13 cellular contexts compared by ENCODE assay signal in genomic region chr6:143408151-143408786, GRCh38.
"Had no signal": no experiment of that assay in that cellular context is flagged by ENCODE, and none has a peak within 500 bp of the region (broad histone marks: within the 10 kb centered on the region; RNA-seq: fewer than 3 reads in every experiment).

No MANE protein-coding gene starts in this region.

- H3K9me3 Mint-ChIP-seq: activated naive CD4-positive, alpha-beta T cell treated with anti-CD3 and anti-CD28 coated beads, Interleukin-2, amount 10 ng/mL, durations not matched to agents 7 days and 5 days; neural progenitor cell; stimulated activated memory B cell treated with anti-CD40 and anti-IgM and Interleukin-4, amounts not matched to agents 10 μg/mL and 1 μg/mL and 100 μg/mL, for 72 hours had no signal

- H3K36me3 ChIP-seq: left lung, neural progenitor cell, pancreas, tibial artery, uterus had no signal

- H3K4me3 Mint-ChIP-seq: activated CD8-positive, alpha-beta memory T cell treated with anti-CD3 and anti-CD28 coated beads, Interleukin-2, amount 10 ng/mL, durations not matched to agents 7 days and 5 days; activated naive CD4-positive, alpha-beta T cell treated with anti-CD3 and anti-CD28 coated beads, Interleukin-2, amount 10 ng/mL, durations not matched to agents 7 days and 5 days; naive B cell; neural progenitor cell; stimulated activated memory B cell treated with anti-CD40 and anti-IgM and Interleukin-4, amounts not matched to agents 10 μg/mL and 1 μg/mL and 100 μg/mL, for 72 hours had no signal

- H3K4me3 ChIP-seq: left lung, neural progenitor cell, pancreas, tibial artery, uterus had no signal

- H3K36me3 Mint-ChIP-seq: activated CD8-positive, alpha-beta memory T cell treated with anti-CD3 and anti-CD28 coated beads, Interleukin-2, amount 10 ng/mL, durations not matched to agents 7 days and 5 days; activated naive CD4-positive, alpha-beta T cell treated with anti-CD3 and anti-CD28 coated beads, Interleukin-2, amount 10 ng/mL, durations not matched to agents 7 days and 5 days; naive B cell; neural progenitor cell; stimulated activated memory B cell treated with anti-CD40 and anti-IgM and Interleukin-4, amounts not matched to agents 10 μg/mL and 1 μg/mL and 100 μg/mL, for 72 hours had no signal

- H3K27me3 ChIP-seq: left lung, neural progenitor cell, pancreas, tibial artery, uterus had no signal

- ATAC-seq: activated CD8-positive, alpha-beta memory T cell treated with anti-CD3 and anti-CD28 coated beads, Interleukin-2, amount 10 ng/mL, durations not matched to agents 7 days and 5 days; pancreas; stimulated activated memory B cell treated with anti-CD40 and anti-IgM and Interleukin-4, amounts not matched to agents 10 μg/mL and 1 μg/mL and 100 μg/mL, for 72 hours had no signal

- H3K9me3 ChIP-seq: left lung, pancreas, tibial artery, uterus had no signal

- H3K27ac Mint-ChIP-seq: activated CD8-positive, alpha-beta memory T cell treated with anti-CD3 and anti-CD28 coated beads, Interleukin-2, amount 10 ng/mL, durations not matched to agents 7 days and 5 days; activated naive CD4-positive, alpha-beta T cell treated with anti-CD3 and anti-CD28 coated beads, Interleukin-2, amount 10 ng/mL, durations not matched to agents 7 days and 5 days; naive B cell; neural progenitor cell; stimulated activated memory B cell treated with anti-CD40 and anti-IgM and Interleukin-4, amounts not matched to agents 10 μg/mL and 1 μg/mL and 100 μg/mL, for 72 hours had no signal

- H3K27ac ChIP-seq: left lung, neural progenitor cell, pancreas, uterus had no signal

- H3K4me1 ChIP-seq: left lung, neural progenitor cell, pancreas, uterus had no signal

- H3K27me3 Mint-ChIP-seq: naive B cell had no signal

- DNase-seq: activated CD4-positive, alpha-beta T cell treated with anti-CD3 and anti-CD28 coated beads, Interleukin-2, amount 50 U/mL, for 48 hours; activated CD8-positive, alpha-beta memory T cell treated with anti-CD3 and anti-CD28 coated beads, Interleukin-2, amount 10 ng/mL, durations not matched to agents 7 days and 5 days; activated naive CD4-positive, alpha-beta T cell treated with anti-CD3 and anti-CD28 coated beads, Interleukin-2, amount 10 ng/mL, durations not matched to agents 7 days and 5 days; activated T-cell treated with anti-CD3 and anti-CD28 coated beads, Interleukin-2, amount 50 U/mL, for 1 hour; left lung; naive B cell; pancreas; retina; stimulated activated CD4-positive, alpha-beta T cell treated with anti-CD3 and anti-CD28 coated beads, Interleukin-2, amount 100 ng/mL, for 48 hours; tibial artery; uterus had no signal

- H3K4me1 Mint-ChIP-seq: activated CD8-positive, alpha-beta memory T cell treated with anti-CD3 and anti-CD28 coated beads, Interleukin-2, amount 10 ng/mL, durations not matched to agents 7 days and 5 days; activated naive CD4-positive, alpha-beta T cell treated with anti-CD3 and anti-CD28 coated beads, Interleukin-2, amount 10 ng/mL, durations not matched to agents 7 days and 5 days; naive B cell had no signal
